35 cellular contexts compared by ENCODE assay signal in genomic region chr6:143049611-143050010, GRCh38.
"Had no signal": no experiment of that assay in that cellular context is flagged by ENCODE, and none has a peak within 500 bp of the region (broad histone marks: within the 10 kb centered on the region; RNA-seq: fewer than 3 reads in every experiment).

No MANE protein-coding gene starts in this region.

- H3K9me3 ChIP-seq: MG63 had no signal

- H3K9ac ChIP-seq: KMS-11 had no signal

- H3K4me3 ChIP-seq: MG63 had no signal

- H3K27me3 ChIP-seq: MG63 had no signal

- H3K36me3 ChIP-seq: MG63 had no signal

- DNase-seq: Karpas-422, Kasumi-1, KG1, MG63, MM.1S, MV-4-11, NCI-H1048, NCI-H1092, NCI-H1092 treated with DMSO at 0.1 percent for 48 hours, NCI-H1105, NCI-H1105 treated with DMSO at 0.1 percent for 48 hours, NCI-H1417, NCI-H1417 treated with DMSO at 0.1 percent for 48 hours, NCI-H1436, NCI-H1436 treated with DMSO at 0.1 percent for 48 hours, NCI-H146, NCI-H1694, NCI-H1694 treated with DMSO at 0.1 percent for 48 hours, NCI-H187, NCI-H187 treated with DMSO at 0.1 percent for 48 hours, NCI-H1930, NCI-H2029, NCI-H2029 treated with DMSO at 0.1 percent for 48 hours, NCI-H2081, NCI-H2081 treated with DMSO at 0.1 percent for 48 hours, NCI-H2107, NCI-H2171, NCI-H2171 treated with DMSO at 0.1 percent for 48 hours, NCI-H2227 treated with DMSO at 0.1 percent for 48 hours, NCI-H226, NCI-H345, NCI-H446, NCI-H446 treated with DMSO at 0.1 percent for 48 hours, NCI-H510A had no signal

- H3K27ac ChIP-seq: KMS-11 had no signal

- H3K4me2 ChIP-seq: KMS-11 had no signal
